16 cellular contexts compared by ENCODE assay signal in the genomic region with DNA sequence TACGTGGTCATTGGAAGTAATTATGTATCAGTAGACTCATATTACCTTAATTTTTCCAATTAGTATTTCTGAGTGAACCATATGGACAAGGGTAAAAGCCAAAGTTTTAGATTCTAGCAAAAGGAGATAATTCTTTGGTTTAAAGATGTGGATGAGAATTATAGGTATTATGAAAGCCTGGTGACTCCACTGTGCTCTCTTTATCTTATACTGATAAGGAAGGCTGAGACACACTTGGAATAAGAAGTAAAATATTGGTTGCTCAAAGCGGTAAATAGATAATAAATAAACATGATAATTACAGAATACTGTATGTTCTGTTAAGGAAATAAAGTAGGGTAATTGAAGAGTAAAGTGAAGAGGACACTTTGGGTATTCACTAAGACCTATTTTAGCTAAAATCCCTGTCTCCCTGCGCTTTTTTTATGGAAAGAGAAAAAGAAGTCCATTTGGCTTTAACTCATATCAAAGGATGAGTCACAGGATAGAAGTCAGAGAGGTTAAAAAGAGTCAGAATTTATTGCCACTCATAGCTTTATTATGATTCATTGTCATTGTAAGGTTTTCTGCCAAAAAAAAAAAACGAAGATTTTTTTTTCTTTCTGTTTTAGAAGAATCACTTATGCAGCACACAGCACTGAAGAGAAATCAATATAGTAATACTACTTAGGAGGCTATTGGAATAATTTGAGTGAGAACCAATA.
DNase-seq lines count a peak whose midpoint lies in the region; ATAC-seq and TF ChIP-seq lines count a peak whose summit lies in the region.
"Had no signal": no experiment of that assay in that cellular context is flagged by ENCODE, and none has a peak within 500 bp of the region (broad histone marks: within the 10 kb centered on the region; RNA-seq: fewer than 3 reads in every experiment).

No MANE protein-coding gene starts in this region.

- no peaks in the 10 kb centered on the region for H3K9me2 ChIP-seq in PC-3 (replicated peaks; ENCODE audit: low read length)

- BruUV-seq in PC-3 (replicated peaks; lab: Mats Ljungman, UMichigan), result no TSS peak

- H3K4me3 ChIP-seq in PC-3 (ENCODE audit: low read length) (no peak overlapping the region), dorsolateral prefrontal cortex (no peak overlapping the region), lower leg skin (ENCODE audit: low read depth, poor library complexity, severe bottlenecking) (no peak overlapping the region)
- H3K4me3 ChIP-seq: left lung, thoracic aorta had no signal

- peaks cover 11% of the 10 kb centered on the region for H3K4me1 ChIP-seq in PC-3 (ENCODE audit: insufficient read depth, low read length)
- H3K4me1 ChIP-seq: left lung had no signal

- POLR2A ChIA-PET in PC-3 (lab: Charles Lee; ENCODE audit: unreplicated experiment), result interaction anchor here (0.6 kb wide), 1 partner anchor 243 kb away, joined by 9 read pairs; no protein-coding TSS in a partner anchor

- no peaks in the 10 kb centered on the region for H3K79me2 ChIP-seq in PC-3 (ENCODE audit: low read length)

- TF ChIP-seq CTCF in PC-3 (conservative IDR thresholded peaks at IDR 0.05; ENCODE audit: low read depth, low read length), result no peak
- TF ChIP-seq CTCF in dorsolateral prefrontal cortex (IDR thresholded peaks at IDR 0.05 in 54 of 56, conservative IDR thresholded peaks at IDR 0.05 in 2 of 56; ENCODE audit: low read depth in 1 of 56, partially characterized antibody in 56 of 56), result no peak
- TF ChIP-seq CTCF in lower leg skin (IDR thresholded peaks at IDR 0.05), result no peak

- H3K9me3 ChIP-seq in PC-3 (ENCODE audit: low read length), result no peaks in the 10 kb centered on the region
- H3K9me3 ChIP-seq: left lung, thoracic aorta had no signal

- TF ChIP-seq POLR2A in lower leg skin (IDR thresholded peaks at IDR 0.05), result no peak

- CTCF ChIA-PET in PC-3 (lab: Charles Lee), result interaction anchor here (0.7 kb wide), 1 partner anchor 715 kb away, joined by 6 read pairs; no protein-coding TSS in a partner anchor

- peak; percentile 40 for ATAC-seq in PC-3
- no peak for ATAC-seq in GM21529 (IDR thresholded peaks at IDR 0.05; ENCODE audit: unreplicated experiment)
- ATAC-seq: left lung; naive thymus-derived CD8-positive, alpha-beta T cell had no signal

- H3K27ac ChIP-seq in PC-3 (ENCODE audit: low read length) (no peak overlapping the region), dorsolateral prefrontal cortex (no peak overlapping the region)
- H3K27ac ChIP-seq: left lung, thoracic aorta had no signal

- no peaks in the 10 kb centered on the region for H3K27me3 ChIP-seq in PC-3 (ENCODE audit: low read length)
- H3K27me3 ChIP-seq in dorsolateral prefrontal cortex, result no peaks in the 10 kb centered on the region
- H3K27me3 ChIP-seq: left lung had no signal

- 57% methylated on average over 4 of the region's 4 CpGs for WGBS in lower leg skin, 2 donors

- intact Hi-C loops in PC-3 (cut with micrococcal nuclease) (no loop called here), dorsolateral prefrontal cortex (cut with DNase I) (no loop called here), lower leg skin (cut with DNase I; ENCODE audit: low total_unique reads) (no loop called here)

- peak; percentile 4 for DNase-seq in GM03348 (ENCODE audit: low spot score)
- peak; percentile 66 for DNase-seq in PC-3
- DNase-seq in dedifferentiated amniotic fluid mesenchymal stem cell (ENCODE audit: extremely low spot score), result peak; percentile 24
- peak; percentile 5 for DNase-seq in renal cortical epithelial cell (ENCODE audit: low read depth)
- no peak for DNase-seq in activated CD8-positive, alpha-beta memory T cell treated with anti-CD3 and anti-CD28 coated beads for 24 hours
- DNase-seq in dorsolateral prefrontal cortex, result no peak
- DNase-seq in lower leg skin (ENCODE audit: low spot score in 2 of 2), result no peak
- DNase-seq: activated CD8-positive, alpha-beta memory T cell treated with anti-CD3 and anti-CD28 coated beads, Interleukin-2, amount 50 U/mL, for 48 hours; activated naive CD4-positive, alpha-beta T cell treated with anti-CD3 and anti-CD28 coated beads, Interleukin-2, amount 10 ng/mL, durations not matched to agents 7 days and 5 days; central memory CD4-positive, alpha-beta T cell; left lung; naive thymus-derived CD8-positive, alpha-beta T cell; NCI-H1417 treated with DMSO at 0.1 percent for 48 hours; NCI-H526 had no signal

- no peaks in the 10 kb centered on the region for H3F3A ChIP-seq in PC-3 (ENCODE audit: low read length, unreplicated experiment)

- H2AFZ ChIP-seq in PC-3 (ENCODE audit: low read length), result no peak overlapping the region

- no peaks in the 10 kb centered on the region for H4K20me1 ChIP-seq in PC-3 (ENCODE audit: low read length)

- H3K4me2 ChIP-seq in PC-3 (ENCODE audit: low read length), result peak overlapping the region; percentile 60; the same call in 1 of the 2 replicates

- H3K9ac ChIP-seq in PC-3 (ENCODE audit: low read length), result no peak overlapping the region

- H3K36me3 ChIP-seq in PC-3 (ENCODE audit: low read depth, low read length), result no peaks in the 10 kb centered on the region
- H3K36me3 ChIP-seq: left lung, thoracic aorta had no signal

Comparison
In these comparisons a context has a peak if more than half of its experiments do, and no peak if none do; other contexts are left out.
1. DNase-seq: peak in GM03348 (single experiment), PC-3 (single experiment), dedifferentiated amniotic fluid mesenchymal stem cell (single experiment) and renal cortical epithelial cell (single experiment); none in activated CD8-positive, alpha-beta memory T cell treated with anti-CD3 and anti-CD28 coated beads for 24 hours (single experiment), dorsolateral prefrontal cortex (0 of 10) and lower leg skin (0 of 2).